In genomic region chr9:126301985-126302603, GRCh38 we compare ENCODE assay signal across 10 cellular contexts. TPM values are rescaled to one million over a fixed set of nuclear protein-coding genes. Genes with fewer than 3 reads are reported as not detected.
DNase-seq lines count a peak whose midpoint lies in the region; ATAC-seq and TF ChIP-seq lines count a peak whose summit lies in the region.
"Had no signal": no experiment of that assay in that cellular context is flagged by ENCODE, and none has a peak within 500 bp of the region (broad histone marks: within the 10 kb centered on the region; RNA-seq: fewer than 3 reads in every experiment).

No MANE protein-coding gene starts in this region.

- H3K4me3 Mint-ChIP-seq in CD8-positive, alpha-beta memory T cell = no peak overlapping the region
- H3K4me3 Mint-ChIP-seq in activated T-helper 2 cell treated with anti-CD3 and anti-CD28 coated beads, Interferon-gamma antibody, Interleukin-2, Interleukin-4, amounts not matched to agents 10 μg/mL and 5 μg/mL and 100 μg/mL, durations not matched to agents 14 hours and 24 hours and 36 hours (ENCODE audit: low read depth) = no peak overlapping the region
- H3K4me3 Mint-ChIP-seq: stimulated activated naive CD8-positive, alpha-beta T cell treated with anti-CD3 and anti-CD28 coated beads, Interleukin-15, Interleukin-2, amounts not matched to agents 100 ng/mL and 50 ng/mL, for 24 hours had no signal

- H3K27me3 ChIP-seq in CD8-positive, alpha-beta memory T cell (ENCODE audit: insufficient read depth, low read length, poor library complexity, severe bottlenecking) = no peaks in the 10 kb centered on the region
- H3K27me3 ChIP-seq in OCI-LY1 (ENCODE audit: insufficient read depth, low read length) (no peaks in the 10 kb centered on the region), foreskin keratinocyte (peaks cover 19% of the 10 kb centered on the region)

- no peaks in the 10 kb centered on the region for H3K79me2 ChIP-seq in OCI-LY1 (ENCODE audit: insufficient read depth, low read length)

- no peak overlapping the region for H3K4me3 ChIP-seq in CD8-positive, alpha-beta memory T cell (ENCODE audit: low read length)
- no peak overlapping the region for H3K4me3 ChIP-seq in OCI-LY1 (ENCODE audit: low read depth, low read length, poor library complexity, severe bottlenecking)
- H3K4me3 ChIP-seq: SK-N-MC had no signal

- no peaks in the 10 kb centered on the region for H3K9me3 ChIP-seq in CD8-positive, alpha-beta memory T cell (ENCODE audit: low read length)
- H3K9me3 ChIP-seq in OCI-LY1 (ENCODE audit: low read length) = no peaks in the 10 kb centered on the region

- no peaks in the 10 kb centered on the region for H4K20me1 ChIP-seq in OCI-LY1 (ENCODE audit: insufficient read depth, low read length)

- no peak overlapping the region for H3K9ac ChIP-seq in OCI-LY1 (ENCODE audit: low read length)

- TF ChIP-seq POLR2A in GM18505 (IDR thresholded peaks at IDR 0.05; ENCODE audit: borderline replicate concordance, extremely low read depth, insufficient read depth, insufficient read length) = no peak

- no peak overlapping the region for H2AFZ ChIP-seq in OCI-LY1 (ENCODE audit: low read length)

- H3K36me3 Mint-ChIP-seq in CD8-positive, alpha-beta memory T cell = no peaks in the 10 kb centered on the region
- no peaks in the 10 kb centered on the region for H3K36me3 Mint-ChIP-seq in activated T-helper 2 cell treated with anti-CD3 and anti-CD28 coated beads, Interferon-gamma antibody, Interleukin-2, Interleukin-4, amounts not matched to agents 10 μg/mL and 5 μg/mL and 100 μg/mL, durations not matched to agents 14 hours and 24 hours and 36 hours (ENCODE audit: low read depth)

- POLR2A ChIA-PET in CD8-positive, alpha-beta memory T cell (lab: Charles Lee) = interaction anchor here (0.9 to 1.0 kb wide), 2 partner anchors 97 to 189 kb away, joined by 4 read pairs; no protein-coding TSS in a partner anchor

- TF ChIP-seq CTCF in OCI-LY1 (IDR thresholded peaks at IDR 0.05; ENCODE audit: low read length) (peak; percentile 54), foreskin keratinocyte (conservative IDR thresholded peaks at IDR 0.05) (peak; percentile 80)

- peak overlapping the region in 1 of 8 donors; percentile 7 for H3K27ac Mint-ChIP-seq in CD8-positive, alpha-beta memory T cell
- H3K27ac Mint-ChIP-seq in activated T-helper 2 cell treated with anti-CD3 and anti-CD28 coated beads, Interferon-gamma antibody, Interleukin-2, Interleukin-4, amounts not matched to agents 10 μg/mL and 5 μg/mL and 100 μg/mL, durations not matched to agents 14 hours and 24 hours and 36 hours = no peak overlapping the region
- H3K27ac Mint-ChIP-seq: stimulated activated naive CD8-positive, alpha-beta T cell treated with anti-CD3 and anti-CD28 coated beads, Interleukin-15, Interleukin-2, amounts not matched to agents 100 ng/mL and 50 ng/mL, for 24 hours had no signal

- H3K4me1 ChIP-seq in CD8-positive, alpha-beta memory T cell (ENCODE audit: insufficient read depth, low read length) = no peaks in the 10 kb centered on the region
- H3K4me1 ChIP-seq in OCI-LY1 (ENCODE audit: insufficient read depth, low read length, severe bottlenecking) = no peaks in the 10 kb centered on the region
- no peaks in the 10 kb centered on the region for H3K4me1 ChIP-seq in foreskin keratinocyte

- H3K27me3 Mint-ChIP-seq in CD8-positive, alpha-beta memory T cell = peaks cover 0 to 4% of the 10 kb centered on the region in 2 donors
- peaks cover 14% of the 10 kb centered on the region for H3K27me3 Mint-ChIP-seq in activated T-helper 2 cell treated with anti-CD3 and anti-CD28 coated beads, Interferon-gamma antibody, Interleukin-2, Interleukin-4, amounts not matched to agents 10 μg/mL and 5 μg/mL and 100 μg/mL, durations not matched to agents 14 hours and 24 hours and 36 hours (ENCODE audit: low read depth)
- H3K27me3 Mint-ChIP-seq: stimulated activated naive CD8-positive, alpha-beta T cell treated with anti-CD3 and anti-CD28 coated beads, Interleukin-15, Interleukin-2, amounts not matched to agents 100 ng/mL and 50 ng/mL, for 24 hours had no signal

- no peak overlapping the region for H3K4me2 ChIP-seq in OCI-LY1 (ENCODE audit: low read length)

- peak; percentile 22 to 76 (median 46) for DNase-seq in CD8-positive, alpha-beta memory T cell
- DNase-seq in HS-5 (ENCODE audit: low read depth) = peak; percentile 20
- DNase-seq in activated T-helper 2 cell treated with anti-CD3 and anti-CD28 coated beads, Interferon-gamma antibody, Interleukin-2, Interleukin-4, amounts not matched to agents 10 μg/mL and 5 μg/mL and 100 μg/mL, durations not matched to agents 14 hours and 24 hours and 36 hours (ENCODE audit: low spot score) = peak; percentile 26
- peak in 1 of 2 donors; percentile 35 for DNase-seq in foreskin keratinocyte
- peak; percentile 45 for DNase-seq in occipital lobe (lab: John Stamatoyannopoulos, UW)

- H3K36me3 ChIP-seq in CD8-positive, alpha-beta memory T cell (ENCODE audit: insufficient read depth, low read length) = no peaks in the 10 kb centered on the region
- no peaks in the 10 kb centered on the region for H3K36me3 ChIP-seq in OCI-LY1 (ENCODE audit: insufficient read depth, low read length)

- H3K27ac ChIP-seq in CD8-positive, alpha-beta memory T cell (ENCODE audit: low read depth, low read length) = no peak overlapping the region
- H3K27ac ChIP-seq in OCI-LY1 (ENCODE audit: low read depth, low read length, poor library complexity, severe bottlenecking) (no peak overlapping the region), foreskin keratinocyte (no peak overlapping the region)
- H3K27ac ChIP-seq: SK-N-MC had no signal

- peaks cover 3 to 11% (median 5%) of the 10 kb centered on the region in 3 donors for H3K4me1 Mint-ChIP-seq in CD8-positive, alpha-beta memory T cell
- H3K4me1 Mint-ChIP-seq in activated T-helper 2 cell treated with anti-CD3 and anti-CD28 coated beads, Interferon-gamma antibody, Interleukin-2, Interleukin-4, amounts not matched to agents 10 μg/mL and 5 μg/mL and 100 μg/mL, durations not matched to agents 14 hours and 24 hours and 36 hours (ENCODE audit: low read depth) = peaks cover 2% of the 10 kb centered on the region

- peak; percentile 49 for ATAC-seq in foreskin keratinocyte
- ATAC-seq in GM18498 (IDR thresholded peaks at IDR 0.05; ENCODE audit: unreplicated experiment) = no peak
- ATAC-seq in GM18505 (IDR thresholded peaks at IDR 0.05; ENCODE audit: unreplicated experiment) = no peak

- no peaks in the 10 kb centered on the region for H3K9me3 Mint-ChIP-seq in CD8-positive, alpha-beta memory T cell
- no peaks in the 10 kb centered on the region for H3K9me3 Mint-ChIP-seq in activated T-helper 2 cell treated with anti-CD3 and anti-CD28 coated beads, Interferon-gamma antibody, Interleukin-2, Interleukin-4, amounts not matched to agents 10 μg/mL and 5 μg/mL and 100 μg/mL, durations not matched to agents 14 hours and 24 hours and 36 hours
- H3K9me3 Mint-ChIP-seq: stimulated activated naive CD8-positive, alpha-beta T cell treated with anti-CD3 and anti-CD28 coated beads, Interleukin-15, Interleukin-2, amounts not matched to agents 100 ng/mL and 50 ng/mL, for 24 hours had no signal

- no peaks in the 10 kb centered on the region for H3F3A ChIP-seq in OCI-LY1 (ENCODE audit: insufficient read depth, low read length)

- no peaks in the 10 kb centered on the region for H3K9me2 ChIP-seq in OCI-LY1 (ENCODE audit: low read depth, low read length)

- CTCF ChIA-PET in CD8-positive, alpha-beta memory T cell (lab: Charles Lee) = interaction anchor here (0.7 to 9.8 kb wide), 13 partner anchors 13 to 198 kb away, joined by 3 to 89 read pairs (median 6); partner anchors contain the start of gene MVB12B

- intact Hi-C loops in activated T-helper 2 cell treated with anti-CD3 and anti-CD28 coated beads, Interferon-gamma antibody, Interleukin-2, Interleukin-4, amounts not matched to agents 10 μg/mL and 5 μg/mL and 100 μg/mL, durations not matched to agents 14 hours and 24 hours and 36 hours (cut with micrococcal nuclease) = loop anchor here (1.0 to 2.0 kb wide), 2 partner anchors 96 to 189 kb away; no protein-coding TSS in a partner anchor

RNA-seq across cellular contexts. Expression of gene MVB12B, which starts 24.5 kb away (rescaled TPM):
- total RNA-seq in CD8-positive, alpha-beta memory T cell = 10 to 100 TPM; 11.0 to 13.1 TPM
- polyA plus RNA-seq in CD8-positive, alpha-beta memory T cell = 12.7 TPM
- total RNA-seq in activated T-helper 2 cell treated with anti-CD3 and anti-CD28 coated beads, Interferon-gamma antibody, Interleukin-2, Interleukin-4, amounts not matched to agents 10 μg/mL and 5 μg/mL and 100 μg/mL, durations not matched to agents 14 hours and 24 hours and 36 hours = 0.23 and 0.50 TPM in 2 replicates
- 3.1 and 4.7 TPM in 2 replicates for total RNA-seq in foreskin keratinocyte
- polyA plus RNA-seq in foreskin keratinocyte = 2.0 and 2.3 TPM in 2 replicates
- 28.7 TPM for total RNA-seq in occipital lobe
